In genomic region chr1:29700522-29700921, GRCh38 we compare ENCODE assay signal across 17 cellular contexts.
"Had no signal": no experiment of that assay in that cellular context is flagged by ENCODE, and none has a peak within 500 bp of the region (broad histone marks: within the 10 kb centered on the region; RNA-seq: fewer than 3 reads in every experiment).

No MANE protein-coding gene starts in this region.

- DNase-seq: effector memory CD4-positive, alpha-beta T cell; heart left ventricle; hippocampal formation; left colon; natural killer cell; ovary; right lobe of liver; stimulated activated CD4-positive, alpha-beta T cell treated with anti-CD3 and anti-CD28 coated beads, Interleukin-4, amount 100 ng/mL, for 1 hour; stimulated activated CD8-positive, alpha-beta memory T cell treated with anti-CD3 and anti-CD28 coated beads, Interleukin-4, amount 100 ng/mL, for 48 hours; stimulated activated naive CD8-positive, alpha-beta T cell treated with anti-CD3 and anti-CD28 coated beads, Interleukin-15, Interleukin-2, amounts not matched to agents 100 U/mL and 50 U/mL, for 24 hours; thyroid gland; uterus had no signal

- ATAC-seq: esophagus mucosa; heart left ventricle; left colon; natural killer cell; right lobe of liver; stimulated activated effector memory CD8-positive, alpha-beta T cell treated with anti-CD3 and anti-CD28 coated beads, Interleukin-12 subunit alpha, Interleukin-12 subunit beta, amount 100 ng/mL, for 72 hours; stimulated activated naive CD8-positive, alpha-beta T cell treated with anti-CD3 and anti-CD28 coated beads, Interleukin-15, Interleukin-2, amounts not matched to agents 100 U/mL and 50 U/mL, for 24 hours had no signal

- H3K27me3 ChIP-seq: ovary, right lobe of liver, thyroid gland, uterus had no signal

- H3K36me3 ChIP-seq: heart left ventricle, ovary, right lobe of liver, suprapubic skin, thyroid gland, uterus had no signal

- FAIRE-seq: endometrium, frontal cortex had no signal

- H3K4me3 ChIP-seq: heart left ventricle, ovary, right lobe of liver, suprapubic skin, thyroid gland, uterus had no signal
